In the genomic region with DNA sequence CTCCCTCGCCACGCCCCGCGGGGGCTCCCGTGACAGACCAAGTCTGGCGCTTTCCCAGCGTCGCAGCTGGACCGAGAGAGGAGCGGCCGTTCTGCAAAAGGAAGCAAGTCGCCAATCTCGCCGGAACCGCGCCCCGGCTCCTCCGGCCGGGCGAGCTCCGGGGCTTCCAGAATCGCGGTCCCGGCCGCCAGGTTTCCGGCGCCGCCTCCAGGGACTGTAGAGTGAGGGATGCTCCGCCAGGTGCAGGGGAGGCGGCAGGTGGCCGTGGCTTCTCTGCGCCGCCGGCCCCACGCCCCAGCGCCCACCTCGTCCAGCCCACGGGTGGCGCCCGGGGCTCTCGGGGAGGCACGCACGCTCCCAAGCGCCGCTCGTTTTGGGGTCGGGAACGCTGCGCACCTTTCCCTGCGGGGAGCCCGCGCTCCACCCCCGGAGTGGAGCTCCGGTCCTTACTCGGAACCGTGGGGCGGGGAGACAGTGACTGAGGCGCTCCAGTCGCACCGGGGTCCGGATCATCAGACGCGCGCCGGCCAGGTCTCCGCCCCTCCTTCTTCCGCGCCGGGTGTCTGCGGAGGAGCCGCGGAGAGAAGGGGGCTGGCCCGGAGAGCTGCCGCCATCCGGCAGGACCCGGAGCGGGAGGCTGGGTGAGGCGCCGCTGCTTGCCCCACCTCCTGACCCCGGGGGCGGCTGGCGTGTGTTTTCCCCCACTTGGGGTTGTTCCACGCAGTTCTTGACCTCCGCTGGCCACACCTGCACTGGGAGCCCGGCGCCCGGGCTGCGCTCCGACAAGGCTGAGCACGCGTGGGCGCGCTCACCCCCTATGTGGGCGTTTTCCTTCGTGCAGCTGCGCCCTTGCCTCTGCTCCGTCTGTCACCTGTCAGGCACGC, we compare ENCODE assay signal across 2 cellular contexts.
TF ChIP-seq lines count a peak whose summit lies in the region.

A gene with protein sequence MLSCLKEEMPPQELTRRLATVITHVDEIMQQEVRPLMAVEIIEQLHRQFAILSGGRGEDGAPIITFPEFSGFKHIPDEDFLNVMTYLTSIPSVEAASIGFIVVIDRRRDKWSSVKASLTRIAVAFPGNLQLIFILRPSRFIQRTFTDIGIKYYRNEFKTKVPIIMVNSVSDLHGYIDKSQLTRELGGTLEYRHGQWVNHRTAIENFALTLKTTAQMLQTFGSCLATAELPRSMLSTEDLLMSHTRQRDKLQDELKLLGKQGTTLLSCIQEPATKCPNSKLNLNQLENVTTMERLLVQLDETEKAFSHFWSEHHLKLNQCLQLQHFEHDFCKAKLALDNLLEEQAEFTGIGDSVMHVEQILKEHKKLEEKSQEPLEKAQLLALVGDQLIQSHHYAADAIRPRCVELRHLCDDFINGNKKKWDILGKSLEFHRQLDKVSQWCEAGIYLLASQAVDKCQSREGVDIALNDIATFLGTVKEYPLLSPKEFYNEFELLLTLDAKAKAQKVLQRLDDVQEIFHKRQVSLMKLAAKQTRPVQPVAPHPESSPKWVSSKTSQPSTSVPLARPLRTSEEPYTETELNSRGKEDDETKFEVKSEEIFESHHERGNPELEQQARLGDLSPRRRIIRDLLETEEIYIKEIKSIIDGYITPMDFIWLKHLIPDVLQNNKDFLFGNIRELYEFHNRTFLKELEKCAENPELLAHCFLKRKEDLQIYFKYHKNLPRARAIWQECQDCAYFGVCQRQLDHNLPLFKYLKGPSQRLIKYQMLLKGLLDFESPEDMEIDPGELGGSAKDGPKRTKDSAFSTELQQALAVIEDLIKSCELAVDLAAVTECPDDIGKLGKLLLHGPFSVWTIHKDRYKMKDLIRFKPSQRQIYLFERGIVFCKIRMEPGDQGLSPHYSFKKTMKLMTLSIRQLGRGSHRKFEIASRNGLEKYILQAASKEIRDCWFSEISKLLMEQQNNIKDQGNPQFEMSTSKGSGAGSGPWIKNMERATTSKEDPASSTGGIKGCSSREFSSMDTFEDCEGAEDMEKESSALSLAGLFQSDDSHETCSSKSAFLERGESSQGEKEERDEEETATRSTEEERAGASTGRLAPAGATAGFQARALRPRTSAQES (minus strand): TSS at position 480 of the 884 bp plus-strand sequence. CDS start 642 bp downstream, outside the sequence.

TF ChIP-seq in HEK293, 187 proteins besides CTCF, POLR2A, EP300 and RAD21 (continued from another document and continues in another):
- TF ChIP-seq, protein P1, sequence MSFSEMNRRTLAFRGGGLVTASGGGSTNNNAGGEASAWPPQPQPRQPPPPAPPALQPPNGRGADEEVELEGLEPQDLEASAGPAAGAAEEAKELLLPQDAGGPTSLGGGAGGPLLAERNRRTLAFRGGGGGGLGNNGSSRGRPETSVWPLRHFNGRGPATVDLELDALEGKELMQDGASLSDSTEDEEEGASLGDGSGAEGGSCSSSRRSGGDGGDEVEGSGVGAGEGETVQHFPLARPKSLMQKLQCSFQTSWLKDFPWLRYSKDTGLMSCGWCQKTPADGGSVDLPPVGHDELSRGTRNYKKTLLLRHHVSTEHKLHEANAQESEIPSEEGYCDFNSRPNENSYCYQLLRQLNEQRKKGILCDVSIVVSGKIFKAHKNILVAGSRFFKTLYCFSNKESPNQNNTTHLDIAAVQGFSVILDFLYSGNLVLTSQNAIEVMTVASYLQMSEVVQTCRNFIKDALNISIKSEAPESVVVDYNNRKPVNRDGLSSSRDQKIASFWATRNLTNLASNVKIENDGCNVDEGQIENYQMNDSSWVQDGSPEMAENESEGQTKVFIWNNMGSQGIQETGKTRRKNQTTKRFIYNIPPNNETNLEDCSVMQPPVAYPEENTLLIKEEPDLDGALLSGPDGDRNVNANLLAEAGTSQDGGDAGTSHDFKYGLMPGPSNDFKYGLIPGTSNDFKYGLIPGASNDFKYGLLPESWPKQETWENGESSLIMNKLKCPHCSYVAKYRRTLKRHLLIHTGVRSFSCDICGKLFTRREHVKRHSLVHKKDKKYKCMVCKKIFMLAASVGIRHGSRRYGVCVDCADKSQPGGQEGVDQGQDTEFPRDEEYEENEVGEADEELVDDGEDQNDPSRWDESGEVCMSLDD (tag by site-specific recombination; IDR thresholded peaks at IDR 0.05), result 0 out of 2 replicates have a peak, but pooled peaks have one; percentile 18
- TF ChIP-seq, protein P2, sequence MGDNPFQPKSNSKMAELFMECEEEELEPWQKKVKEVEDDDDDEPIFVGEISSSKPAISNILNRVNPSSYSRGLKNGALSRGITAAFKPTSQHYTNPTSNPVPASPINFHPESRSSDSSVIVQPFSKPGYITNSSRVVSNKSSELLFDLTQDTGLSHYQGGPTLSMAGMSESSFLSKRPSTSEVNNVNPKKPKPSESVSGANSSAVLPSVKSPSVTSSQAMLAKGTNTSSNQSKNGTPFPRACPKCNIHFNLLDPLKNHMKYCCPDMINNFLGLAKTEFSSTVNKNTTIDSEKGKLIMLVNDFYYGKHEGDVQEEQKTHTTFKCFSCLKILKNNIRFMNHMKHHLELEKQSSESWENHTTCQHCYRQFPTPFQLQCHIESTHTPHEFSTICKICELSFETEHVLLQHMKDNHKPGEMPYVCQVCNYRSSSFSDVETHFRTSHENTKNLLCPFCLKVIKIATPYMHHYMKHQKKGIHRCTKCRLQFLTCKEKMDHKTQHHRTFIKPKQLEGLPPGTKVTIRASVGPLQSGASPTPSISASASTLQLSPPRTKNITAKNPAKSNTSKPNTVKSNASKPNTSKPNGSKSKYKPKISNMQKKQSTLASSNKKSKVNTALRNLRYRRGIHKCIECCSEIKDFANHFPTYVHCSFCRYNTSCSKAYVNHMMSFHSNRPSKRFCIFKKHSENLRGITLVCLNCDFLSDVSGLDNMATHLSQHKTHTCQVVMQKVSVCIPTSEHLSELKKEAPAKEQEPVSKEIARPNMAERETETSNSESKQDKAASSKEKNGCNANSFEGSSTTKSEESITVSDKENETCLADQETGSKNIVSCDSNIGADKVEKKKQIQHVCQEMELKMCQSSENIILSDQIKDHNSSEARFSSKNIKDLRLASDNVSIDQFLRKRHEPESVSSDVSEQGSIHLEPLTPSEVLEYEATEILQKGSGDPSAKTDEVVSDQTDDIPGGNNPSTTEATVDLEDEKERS (tag by site-specific recombination; IDR thresholded peaks at IDR 0.05), result peak; percentile 14; the same call in 1 of the 2 replicates
- TF ChIP-seq SP7 (tag by site-specific recombination; IDR thresholded peaks at IDR 0.05) (0 out of 2 replicates have a peak, but pooled peaks have one; percentile 38), EGR2 (tag by site-specific recombination; IDR thresholded peaks at IDR 0.05; ENCODE audit: low read depth) (peak; percentile 79), ZBTB7A (tag by site-specific recombination; IDR thresholded peaks at IDR 0.05; ENCODE audit: low read depth) (0 out of 2 replicates have a peak, but pooled peaks have one; percentile 9)
- TF ChIP-seq, protein P3, sequence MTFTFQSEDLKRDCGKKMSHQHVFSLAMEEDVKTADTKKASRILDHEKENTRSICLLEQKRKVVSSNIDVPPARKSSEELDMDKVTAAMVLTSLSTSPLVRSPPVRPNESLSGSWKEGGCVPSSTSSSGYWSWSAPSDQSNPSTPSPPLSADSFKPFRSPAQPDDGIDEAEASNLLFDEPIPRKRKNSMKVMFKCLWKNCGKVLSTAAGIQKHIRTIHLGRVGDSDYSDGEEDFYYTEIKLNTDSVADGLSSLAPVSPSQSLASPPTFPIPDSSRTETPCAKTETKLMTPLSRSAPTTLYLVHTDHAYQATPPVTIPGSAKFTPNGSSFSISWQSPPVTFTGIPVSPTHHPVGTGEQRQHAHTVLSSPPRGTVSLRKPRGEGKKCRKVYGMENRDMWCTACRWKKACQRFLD (tag by site-specific recombination; IDR thresholded peaks at IDR 0.05), result no peak

TF ChIP-seq in WTC11, 78 proteins besides CTCF, POLR2A, EP300 and RAD21 (continued from another document and continues in another):
- TF ChIP-seq, protein P4, sequence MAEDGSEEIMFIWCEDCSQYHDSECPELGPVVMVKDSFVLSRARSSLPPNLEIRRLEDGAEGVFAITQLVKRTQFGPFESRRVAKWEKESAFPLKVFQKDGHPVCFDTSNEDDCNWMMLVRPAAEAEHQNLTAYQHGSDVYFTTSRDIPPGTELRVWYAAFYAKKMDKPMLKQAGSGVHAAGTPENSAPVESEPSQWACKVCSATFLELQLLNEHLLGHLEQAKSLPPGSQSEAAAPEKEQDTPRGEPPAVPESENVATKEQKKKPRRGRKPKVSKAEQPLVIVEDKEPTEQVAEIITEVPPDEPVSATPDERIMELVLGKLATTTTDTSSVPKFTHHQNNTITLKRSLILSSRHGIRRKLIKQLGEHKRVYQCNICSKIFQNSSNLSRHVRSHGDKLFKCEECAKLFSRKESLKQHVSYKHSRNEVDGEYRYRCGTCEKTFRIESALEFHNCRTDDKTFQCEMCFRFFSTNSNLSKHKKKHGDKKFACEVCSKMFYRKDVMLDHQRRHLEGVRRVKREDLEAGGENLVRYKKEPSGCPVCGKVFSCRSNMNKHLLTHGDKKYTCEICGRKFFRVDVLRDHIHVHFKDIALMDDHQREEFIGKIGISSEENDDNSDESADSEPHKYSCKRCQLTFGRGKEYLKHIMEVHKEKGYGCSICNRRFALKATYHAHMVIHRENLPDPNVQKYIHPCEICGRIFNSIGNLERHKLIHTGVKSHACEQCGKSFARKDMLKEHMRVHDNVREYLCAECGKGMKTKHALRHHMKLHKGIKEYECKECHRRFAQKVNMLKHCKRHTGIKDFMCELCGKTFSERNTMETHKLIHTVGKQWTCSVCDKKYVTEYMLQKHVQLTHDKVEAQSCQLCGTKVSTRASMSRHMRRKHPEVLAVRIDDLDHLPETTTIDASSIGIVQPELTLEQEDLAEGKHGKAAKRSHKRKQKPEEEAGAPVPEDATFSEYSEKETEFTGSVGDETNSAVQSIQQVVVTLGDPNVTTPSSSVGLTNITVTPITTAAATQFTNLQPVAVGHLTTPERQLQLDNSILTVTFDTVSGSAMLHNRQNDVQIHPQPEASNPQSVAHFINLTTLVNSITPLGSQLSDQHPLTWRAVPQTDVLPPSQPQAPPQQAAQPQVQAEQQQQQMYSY (CRISPR knock-in tag; IDR thresholded peaks at IDR 0.05), result peak; percentile 95
- TF ChIP-seq, protein P5, sequence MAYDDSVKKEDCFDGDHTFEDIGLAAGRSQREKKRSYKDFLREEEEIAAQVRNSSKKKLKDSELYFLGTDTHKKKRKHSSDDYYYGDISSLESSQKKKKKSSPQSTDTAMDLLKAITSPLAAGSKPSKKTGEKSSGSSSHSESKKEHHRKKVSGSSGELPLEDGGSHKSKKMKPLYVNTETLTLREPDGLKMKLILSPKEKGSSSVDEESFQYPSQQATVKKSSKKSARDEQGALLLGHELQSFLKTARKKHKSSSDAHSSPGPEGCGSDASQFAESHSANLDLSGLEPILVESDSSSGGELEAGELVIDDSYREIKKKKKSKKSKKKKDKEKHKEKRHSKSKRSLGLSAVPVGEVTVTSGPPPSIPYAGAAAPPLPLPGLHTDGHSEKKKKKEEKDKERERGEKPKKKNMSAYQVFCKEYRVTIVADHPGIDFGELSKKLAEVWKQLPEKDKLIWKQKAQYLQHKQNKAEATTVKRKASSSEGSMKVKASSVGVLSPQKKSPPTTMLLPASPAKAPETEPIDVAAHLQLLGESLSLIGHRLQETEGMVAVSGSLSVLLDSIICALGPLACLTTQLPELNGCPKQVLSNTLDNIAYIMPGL (CRISPR knock-in tag; IDR thresholded peaks at IDR 0.05), result peak; percentile 89
- TF ChIP-seq, protein P6, sequence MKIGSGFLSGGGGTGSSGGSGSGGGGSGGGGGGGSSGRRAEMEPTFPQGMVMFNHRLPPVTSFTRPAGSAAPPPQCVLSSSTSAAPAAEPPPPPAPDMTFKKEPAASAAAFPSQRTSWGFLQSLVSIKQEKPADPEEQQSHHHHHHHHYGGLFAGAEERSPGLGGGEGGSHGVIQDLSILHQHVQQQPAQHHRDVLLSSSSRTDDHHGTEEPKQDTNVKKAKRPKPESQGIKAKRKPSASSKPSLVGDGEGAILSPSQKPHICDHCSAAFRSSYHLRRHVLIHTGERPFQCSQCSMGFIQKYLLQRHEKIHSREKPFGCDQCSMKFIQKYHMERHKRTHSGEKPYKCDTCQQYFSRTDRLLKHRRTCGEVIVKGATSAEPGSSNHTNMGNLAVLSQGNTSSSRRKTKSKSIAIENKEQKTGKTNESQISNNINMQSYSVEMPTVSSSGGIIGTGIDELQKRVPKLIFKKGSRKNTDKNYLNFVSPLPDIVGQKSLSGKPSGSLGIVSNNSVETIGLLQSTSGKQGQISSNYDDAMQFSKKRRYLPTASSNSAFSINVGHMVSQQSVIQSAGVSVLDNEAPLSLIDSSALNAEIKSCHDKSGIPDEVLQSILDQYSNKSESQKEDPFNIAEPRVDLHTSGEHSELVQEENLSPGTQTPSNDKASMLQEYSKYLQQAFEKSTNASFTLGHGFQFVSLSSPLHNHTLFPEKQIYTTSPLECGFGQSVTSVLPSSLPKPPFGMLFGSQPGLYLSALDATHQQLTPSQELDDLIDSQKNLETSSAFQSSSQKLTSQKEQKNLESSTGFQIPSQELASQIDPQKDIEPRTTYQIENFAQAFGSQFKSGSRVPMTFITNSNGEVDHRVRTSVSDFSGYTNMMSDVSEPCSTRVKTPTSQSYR (CRISPR knock-in tag; IDR thresholded peaks at IDR 0.05), result 0 out of 2 replicates have a peak, but pooled peaks have one; percentile 4
- TF ChIP-seq ATF1 (CRISPR knock-in tag; IDR thresholded peaks at IDR 0.05) (0 out of 2 replicates have a peak, but pooled peaks have one; percentile 2), SMAD4 (CRISPR knock-in tag; IDR thresholded peaks at IDR 0.05) (no peak), ZNF121 (CRISPR knock-in tag; IDR thresholded peaks at IDR 0.05) (no peak), TP53 (CRISPR knock-in tag; IDR thresholded peaks at IDR 0.05) (peak; percentile 46; the same call in 1 of the 2 replicates)
- TF ChIP-seq, protein P7, sequence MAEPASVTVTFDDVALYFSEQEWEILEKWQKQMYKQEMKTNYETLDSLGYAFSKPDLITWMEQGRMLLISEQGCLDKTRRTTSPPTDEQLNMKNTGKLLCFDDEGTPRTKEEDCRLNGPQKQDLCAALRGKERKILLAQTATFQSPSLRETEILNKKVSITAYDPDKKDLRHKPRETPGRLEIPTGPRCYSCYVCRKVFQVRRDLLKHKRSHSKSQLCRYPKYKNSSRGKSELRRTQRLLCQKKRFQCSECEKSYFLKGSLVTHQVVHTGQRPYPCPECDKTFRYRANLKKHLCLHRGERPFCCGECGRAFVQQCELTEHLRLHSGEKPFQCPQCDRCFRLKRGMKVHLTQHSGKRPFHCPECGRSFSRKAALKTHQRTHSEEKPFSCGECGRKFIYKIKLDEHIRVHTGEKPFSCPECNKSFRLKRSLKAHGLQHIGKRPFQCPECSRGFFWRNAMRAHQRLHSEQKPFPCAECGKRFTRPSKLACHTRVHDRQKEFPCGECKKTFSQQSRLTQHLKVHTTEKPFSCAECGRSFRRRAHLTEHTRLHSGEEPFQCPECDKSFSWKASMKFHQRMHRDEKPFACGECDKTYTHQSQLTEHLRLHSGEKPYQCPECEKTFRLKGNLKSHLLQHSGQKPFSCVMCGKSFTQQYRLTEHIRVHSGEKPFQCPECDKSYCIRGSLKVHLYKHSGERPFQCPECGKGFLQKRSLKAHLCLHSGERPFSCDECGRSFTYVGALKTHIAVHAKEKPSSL (CRISPR knock-in tag; conservative IDR thresholded peaks at IDR 0.05), result no peak
